8 cellular contexts compared by ENCODE assay signal in genomic region chr20:56629464-56630085, GRCh38. TPM values are rescaled to one million over a fixed set of nuclear protein-coding genes. Genes with fewer than 3 reads are reported as not detected.
DNase-seq lines count a peak whose midpoint lies in the region; ATAC-seq, FAIRE-seq and TF ChIP-seq lines count a peak whose summit lies in the region.
"Had no signal": no experiment of that assay in that cellular context is flagged by ENCODE, and none has a peak within 500 bp of the region (broad histone marks: within the 10 kb centered on the region; RNA-seq: fewer than 3 reads in every experiment).

No MANE protein-coding gene starts in this region.

- peaks cover 26% of the 10 kb centered on the region for H3F3A ChIP-seq in GM23248 (ENCODE audit: insufficient read depth)

- peak; percentile 64 for DNase-seq in GM23248
- no peak for DNase-seq in Peyer's patch
- DNase-seq in foreskin keratinocyte: peak in 1 of 2 donors; percentile 24
- no peak for DNase-seq in small intestine
- DNase-seq in hippocampal formation (lab: John Stamatoyannopoulos, UW): no peak
- no peak for DNase-seq in NCI-H2227 treated with DMSO at 0.1 percent for 48 hours (lab: John Stamatoyannopoulos, UW)
- DNase-seq: NCI-H446 treated with DMSO at 0.1 percent for 48 hours had no signal

- H4K20me1 ChIP-seq in GM23248 (ENCODE audit: insufficient read depth): no peaks in the 10 kb centered on the region

- in situ Hi-C loops in GM23248 (cut with MboI): loop anchor here (10.0 kb wide), 1 partner anchor 345 kb away; no protein-coding TSS in a partner anchor

- no peak for TF ChIP-seq POLR2A in Peyer's patch (IDR thresholded peaks at IDR 0.05)

- peak overlapping the region; percentile 86 for H3K9ac ChIP-seq in GM23248

- no peak for FAIRE-seq in small intestine (lab: Jason Lieb, UNC)

- peaks cover 49% of the 10 kb centered on the region for H3K79me2 ChIP-seq in GM23248 (ENCODE audit: insufficient read depth)

- peak overlapping the region; percentile 95 for H2AFZ ChIP-seq in GM23248

- H3K4me2 ChIP-seq in GM23248 (ENCODE audit: unreplicated experiment): peak overlapping the region; percentile 97

- peak overlapping the region; percentile 96 for H3K4me3 ChIP-seq in GM23248
- H3K4me3 ChIP-seq in Peyer's patch: peak overlapping the region; percentile 14 to 44 (median 32)
- peak overlapping the region; percentile 14 to 25 for H3K4me3 ChIP-seq in small intestine (ENCODE audit: low read depth in 1 of 2, low read length in 2 of 2)

- ATAC-seq in foreskin keratinocyte (peak; percentile 1), GM21717 (IDR thresholded peaks at IDR 0.05; ENCODE audit: unreplicated experiment) (no peak)

- 1 to 2% methylated on average over 38 of the region's 39 CpGs for WGBS in GM23248 (ENCODE audit: low coverage in 1 of 2, low lambda C conversion rate in 2 of 2, missing lambda C conversion rate in 2 of 2), 2 experiments
- 2 to 4% (median 3%) methylated on average over 35 to 39 of the region's 39 CpGs for WGBS in small intestine, 3 donors

- peaks cover 11% of the 10 kb centered on the region for H3K36me3 ChIP-seq in GM23248 (ENCODE audit: low read depth)
- H3K36me3 ChIP-seq in Peyer's patch: no peaks in the 10 kb centered on the region
- no peaks in the 10 kb centered on the region for H3K36me3 ChIP-seq in small intestine (ENCODE audit: control insufficient read depth in 2 of 2, insufficient read depth in 2 of 2, low read length in 2 of 2)

- no peaks in the 10 kb centered on the region for H3K9me2 ChIP-seq in GM23248 (ENCODE audit: insufficient read depth)

- H3K9me3 ChIP-seq in GM23248 (ENCODE audit: low read depth) (no peaks in the 10 kb centered on the region), Peyer's patch (peaks cover 0 to 7% (median 0%) of the 10 kb centered on the region in 4 donors), small intestine (ENCODE audit: control insufficient read depth, low read depth) (no peaks in the 10 kb centered on the region)

- peak overlapping the region; percentile 41 for H3K27ac ChIP-seq in GM23248
- no peak overlapping the region for H3K27ac ChIP-seq in Peyer's patch
- H3K27ac ChIP-seq in foreskin keratinocyte: peak overlapping the region; percentile 70
- no peak overlapping the region for H3K27ac ChIP-seq in small intestine (ENCODE audit: low read depth in 1 of 2, low read length in 1 of 2)

- TF ChIP-seq CTCF in Peyer's patch (IDR thresholded peaks at IDR 0.05): no peak
- no peak for TF ChIP-seq CTCF in foreskin keratinocyte (conservative IDR thresholded peaks at IDR 0.05)

- H3K4me1 ChIP-seq in GM23248 (ENCODE audit: insufficient read depth) (peaks cover 14% of the 10 kb centered on the region), Peyer's patch (peaks cover 0 to 38% (median 5%) of the 10 kb centered on the region in 4 donors), foreskin keratinocyte (peaks cover under 1% of the 10 kb centered on the region), small intestine (ENCODE audit: control insufficient read depth in 2 of 2, insufficient read depth in 1 of 2, low read depth in 1 of 2, low read length in 1 of 2) (peaks cover 2 to 4% of the 10 kb centered on the region in 2 donors)

- H3K27me3 ChIP-seq in GM23248 (replicated peaks; ENCODE audit: insufficient read depth) (no peaks in the 10 kb centered on the region; the same call in 1 of the 2 replicates), Peyer's patch (peaks cover 0 to 54% of the 10 kb centered on the region in 2 donors), foreskin keratinocyte (peaks cover 11% of the 10 kb centered on the region), small intestine (ENCODE audit: control insufficient read depth in 2 of 2, insufficient read depth in 2 of 2, low read length in 2 of 2) (peaks cover 48 to 59% of the 10 kb centered on the region in 2 donors)

RNA-seq across cellular contexts. Expression of gene TFAP2C, which starts 0.5 kb away (rescaled TPM):
- 12.3 and 12.8 TPM in 2 replicates for total RNA-seq in GM23248 (2014; rRNA removed; shearing (Covaris generic))
- 16.6 and 19.0 TPM in 2 replicates for polyA plus RNA-seq in GM23248 (2016; fragmentation: Nextera tagmentation; extraction: Ambion mirVana)
- not detected for total RNA-seq in Peyer's patch
- total RNA-seq in foreskin keratinocyte: 16.3 and 16.4 TPM in 2 replicates
- 7.7 and 9.3 TPM in 2 replicates for polyA plus RNA-seq in foreskin keratinocyte
- polyA plus RNA-seq in small intestine: under 1 TPM in 1 of 3 donors, not detected in 2; 0.18 TPM

Comparison
In these comparisons a context has a peak if more than half of its experiments do, and no peak if none do; other contexts are left out.
1. H3K27ac ChIP-seq: peak in GM23248 (single experiment) and foreskin keratinocyte (single experiment); none in Peyer's patch (0 of 4) and small intestine (0 of 2).
2. H3K4me3 ChIP-seq: peak in every context shown above with its lines; median percentile 96 in GM23248; 32 in Peyer's patch; 20 in small intestine.
3. RNA of gene TFAP2C, which starts 0.5 kb away (total RNA-seq): 16.3 to 16.4 TPM in foreskin keratinocyte and 12.3 to 12.8 TPM in GM23248; not detected in Peyer's patch; every median in the first group is over 10 times any median in the second.